In the genomic region with DNA sequence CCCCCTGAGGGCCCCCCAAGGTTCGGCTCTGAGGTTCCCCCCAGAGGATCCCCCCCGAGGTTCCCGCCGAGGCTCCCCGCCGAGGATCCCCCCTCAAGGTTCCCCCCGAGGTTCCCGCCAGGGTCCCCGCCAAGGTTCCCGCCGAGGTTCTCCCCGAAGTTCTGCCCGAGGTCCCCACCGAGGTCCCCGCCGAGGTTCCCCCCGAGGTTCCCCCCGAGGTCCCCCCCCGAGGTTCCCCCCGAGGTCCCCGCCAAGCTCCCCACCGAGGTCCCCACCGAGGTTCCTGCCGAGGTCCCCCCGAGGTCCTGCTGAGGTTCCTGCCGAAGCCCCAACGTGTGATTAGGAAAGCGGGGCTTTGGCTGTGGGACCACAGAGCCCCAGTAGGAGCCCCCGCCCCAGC, we compare ENCODE assay signal across 38 cellular contexts. TPM values are rescaled to one million over a fixed set of nuclear protein-coding genes. Genes with fewer than 3 reads are reported as not detected.
"Had no signal": no experiment of that assay in that cellular context is flagged by ENCODE, and none has a peak within 500 bp of the region (broad histone marks: within the 10 kb centered on the region; RNA-seq: fewer than 3 reads in every experiment).

No MANE protein-coding gene starts in this region.

- DNase-seq: Karpas-422, Kasumi-1, MG63, MV-4-11, NCI-H1048, NCI-H1092, NCI-H1092 treated with DMSO at 0.1 percent for 48 hours, NCI-H1105, NCI-H1105 treated with DMSO at 0.1 percent for 48 hours, NCI-H1417, NCI-H1417 treated with DMSO at 0.1 percent for 48 hours, NCI-H1436, NCI-H1436 treated with DMSO at 0.1 percent for 48 hours, NCI-H146, NCI-H1694, NCI-H1694 treated with DMSO at 0.1 percent for 48 hours, NCI-H187, NCI-H187 treated with DMSO at 0.1 percent for 48 hours, NCI-H1930, NCI-H2029, NCI-H2029 treated with DMSO at 0.1 percent for 48 hours, NCI-H2081, NCI-H2081 treated with DMSO at 0.1 percent for 48 hours, NCI-H2107, NCI-H2171, NCI-H2171 treated with DMSO at 0.1 percent for 48 hours, NCI-H2227 treated with DMSO at 0.1 percent for 48 hours, NCI-H226, NCI-H345, NCI-H446, NCI-H446 treated with DMSO at 0.1 percent for 48 hours, NCI-H510A, NCI-H510A treated with DMSO at 0.1 percent for 48 hours, NCI-H524 had no signal

- H3K36me3 ChIP-seq: MG63 had no signal

- H3K9me3 ChIP-seq: MG63 had no signal

- H3K4me3 ChIP-seq: MG63 had no signal

RNA-seq across cellular contexts. Expression of gene SSTR5, which starts 32.2 kb away (rescaled TPM):
- total RNA-seq: M059J, MCF 10A had no signal

RNA-seq across cellular contexts. Expression of gene C1QTNF8, which starts 55.7 kb away (rescaled TPM):
- total RNA-seq: LHCN-M2, M059J, MCF 10A, NCI-H460 had no signal

RNA-seq across cellular contexts. Expression of gene SOX8, which starts 58.8 kb away (rescaled TPM):
- total RNA-seq: M059J, MCF 10A had no signal
